Comparison of ENCODE assay signal across 1 cellular context in the genomic region with DNA sequence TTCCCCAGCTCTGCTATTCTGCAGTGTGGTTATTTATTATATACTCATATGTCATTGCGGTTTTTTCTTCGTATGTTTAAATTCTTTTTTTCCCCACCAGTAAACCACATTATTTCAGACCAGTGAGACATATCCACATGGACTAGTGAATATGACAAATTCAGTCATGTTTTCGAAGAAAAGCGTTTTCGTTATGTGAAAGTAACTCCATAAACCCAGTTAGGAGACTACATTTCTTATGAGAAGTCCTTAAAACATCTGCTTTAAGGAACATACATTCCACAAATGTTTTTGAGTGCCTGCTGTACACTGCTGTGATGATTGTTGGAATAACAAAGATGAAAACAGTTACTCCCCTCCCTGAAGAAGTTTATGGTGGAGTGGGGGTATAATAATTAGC.
TF ChIP-seq lines count a peak whose summit lies in the region.

No MANE protein-coding gene starts in this region.

TF ChIP-seq in SK-N-SH, 30 proteins besides CTCF, POLR2A, EP300 and RAD21 (continued from another document):
- TF ChIP-seq, protein P1, sequence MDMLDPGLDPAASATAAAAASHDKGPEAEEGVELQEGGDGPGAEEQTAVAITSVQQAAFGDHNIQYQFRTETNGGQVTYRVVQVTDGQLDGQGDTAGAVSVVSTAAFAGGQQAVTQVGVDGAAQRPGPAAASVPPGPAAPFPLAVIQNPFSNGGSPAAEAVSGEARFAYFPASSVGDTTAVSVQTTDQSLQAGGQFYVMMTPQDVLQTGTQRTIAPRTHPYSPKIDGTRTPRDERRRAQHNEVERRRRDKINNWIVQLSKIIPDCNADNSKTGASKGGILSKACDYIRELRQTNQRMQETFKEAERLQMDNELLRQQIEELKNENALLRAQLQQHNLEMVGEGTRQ (IDR thresholded peaks at IDR 0.05; ENCODE audit: borderline replicate concordance, low read depth, low read length): no peak
- TF ChIP-seq JUND (IDR thresholded peaks at IDR 0.05): no peak
- TF ChIP-seq, protein P2, sequence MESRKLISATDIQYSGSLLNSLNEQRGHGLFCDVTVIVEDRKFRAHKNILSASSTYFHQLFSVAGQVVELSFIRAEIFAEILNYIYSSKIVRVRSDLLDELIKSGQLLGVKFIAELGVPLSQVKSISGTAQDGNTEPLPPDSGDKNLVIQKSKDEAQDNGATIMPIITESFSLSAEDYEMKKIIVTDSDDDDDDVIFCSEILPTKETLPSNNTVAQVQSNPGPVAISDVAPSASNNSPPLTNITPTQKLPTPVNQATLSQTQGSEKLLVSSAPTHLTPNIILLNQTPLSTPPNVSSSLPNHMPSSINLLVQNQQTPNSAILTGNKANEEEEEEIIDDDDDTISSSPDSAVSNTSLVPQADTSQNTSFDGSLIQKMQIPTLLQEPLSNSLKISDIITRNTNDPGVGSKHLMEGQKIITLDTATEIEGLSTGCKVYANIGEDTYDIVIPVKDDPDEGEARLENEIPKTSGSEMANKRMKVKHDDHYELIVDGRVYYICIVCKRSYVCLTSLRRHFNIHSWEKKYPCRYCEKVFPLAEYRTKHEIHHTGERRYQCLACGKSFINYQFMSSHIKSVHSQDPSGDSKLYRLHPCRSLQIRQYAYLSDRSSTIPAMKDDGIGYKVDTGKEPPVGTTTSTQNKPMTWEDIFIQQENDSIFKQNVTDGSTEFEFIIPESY (IDR thresholded peaks at IDR 0.05; ENCODE audit: borderline replicate concordance, low read depth): no peak
